ENCODE assay signal across 9 cellular contexts in genomic region chr6:135496805-135497411, GRCh38. TPM values are rescaled to one million over a fixed set of nuclear protein-coding genes. Genes with fewer than 3 reads are reported as not detected.
DNase-seq lines count a peak whose midpoint lies in the region; ATAC-seq, FAIRE-seq and TF ChIP-seq lines count a peak whose summit lies in the region.
"Had no signal": no experiment of that assay in that cellular context is flagged by ENCODE, and none has a peak within 500 bp of the region (broad histone marks: within the 10 kb centered on the region; RNA-seq: fewer than 3 reads in every experiment).

No MANE protein-coding gene starts in this region.

- peak overlapping the region; percentile 80 for H3K4me3 ChIP-seq in GM23338
- H3K4me3 ChIP-seq in smooth muscle cell, result peak overlapping the region; percentile 83

- peaks cover 44% of the 10 kb centered on the region for H3K79me2 ChIP-seq in GM23338 (replicated peaks; ENCODE audit: insufficient read depth)
- H3K79me2 ChIP-seq in smooth muscle cell (ENCODE audit: low read depth), result peaks cover 16% of the 10 kb centered on the region

- 12% methylated on average over 9 of the region's 9 CpGs for WGBS in smooth muscle cell (ENCODE audit: low lambda C conversion rate)

- H3F3A ChIP-seq in GM23338 (replicated peaks; ENCODE audit: low read depth) (no peaks in the 10 kb centered on the region), smooth muscle cell (ENCODE audit: low read depth) (peaks cover 9% of the 10 kb centered on the region)

- no peaks in the 10 kb centered on the region for H4K20me1 ChIP-seq in GM23338 (replicated peaks; ENCODE audit: insufficient read depth)
- H4K20me1 ChIP-seq in smooth muscle cell (ENCODE audit: low read depth), result no peaks in the 10 kb centered on the region

- H3K9ac ChIP-seq in smooth muscle cell (ENCODE audit: low read depth), result peak overlapping the region; percentile 99

- DNase-seq in GM23338 (ENCODE audit: low spot score) (no peak), RKO (ENCODE audit: low spot score) (peak; percentile 33), glutamatergic neuron (no peak), smooth muscle cell (lab: John Stamatoyannopoulos, UW; ENCODE audit: unreplicated experiment) (no peak), D721Med (ENCODE audit: insufficient read length, low spot score) (no peak), NCI-H774 (lab: John Stamatoyannopoulos, UW) (no peak)
- no peak for DNase-seq in activated CD8-positive, alpha-beta T cell treated with anti-CD3 and anti-CD28 coated beads for 36 hours

- CTCF ChIA-PET in activated CD8-positive, alpha-beta T cell treated with anti-CD3 and anti-CD28 coated beads for 36 hours (lab: Charles Lee), result interaction anchor here (1.5 kb wide), 1 partner anchor 46 kb away, joined by 3 read pairs; no protein-coding TSS in a partner anchor

- H3K9me3 ChIP-seq in smooth muscle cell (replicated peaks; ENCODE audit: low read depth), result no peaks in the 10 kb centered on the region

- FAIRE-seq in D721Med (lab: Jason Lieb, UNC), result no peak

- peaks cover 15% of the 10 kb centered on the region for H3K4me1 ChIP-seq in GM23338 (ENCODE audit: insufficient read depth)
- H3K4me1 ChIP-seq in smooth muscle cell (ENCODE audit: low read depth), result peaks cover 9% of the 10 kb centered on the region

- H3K9me3 Mint-ChIP-seq in GM23338 (no peaks in the 10 kb centered on the region), glutamatergic neuron (ENCODE audit: unreplicated experiment) (no peaks in the 10 kb centered on the region)
- no peaks in the 10 kb centered on the region for H3K9me3 Mint-ChIP-seq in activated CD8-positive, alpha-beta T cell treated with anti-CD3 and anti-CD28 coated beads for 36 hours

- peak overlapping the region; percentile 85 for H2AFZ ChIP-seq in GM23338
- H2AFZ ChIP-seq in smooth muscle cell (ENCODE audit: low read depth), result peak overlapping the region; percentile 71

- TF ChIP-seq CTCF in GM23338 (conservative IDR thresholded peaks at IDR 0.05; ENCODE audit: low read depth in 2 of 2) (no peak), glutamatergic neuron (IDR thresholded peaks at IDR 0.05; ENCODE audit: partially characterized antibody, unreplicated experiment) (no peak), smooth muscle cell (IDR thresholded peaks at IDR 0.05; ENCODE audit: borderline replicate concordance, insufficient read depth, poor library complexity, severe bottlenecking) (no peak), D721Med (IDR thresholded peaks at IDR 0.05; ENCODE audit: insufficient read depth, missing control alignments) (no peak)
- no peak for TF ChIP-seq CTCF in activated CD8-positive, alpha-beta T cell treated with anti-CD3 and anti-CD28 coated beads for 36 hours (IDR thresholded peaks at IDR 0.05)

- H3K27me3 ChIP-seq in GM23338 (ENCODE audit: insufficient read depth), result no peaks in the 10 kb centered on the region
- no peaks in the 10 kb centered on the region for H3K27me3 ChIP-seq in smooth muscle cell (ENCODE audit: low read depth)

- peak overlapping the region; percentile 77 for H3K4me2 ChIP-seq in GM23338
- peak overlapping the region; percentile 90 for H3K4me2 ChIP-seq in smooth muscle cell

- H3K4me3 Mint-ChIP-seq in GM23338, result no peak overlapping the region; the same call in 2 of the 3 replicates
- H3K4me3 Mint-ChIP-seq in glutamatergic neuron (ENCODE audit: unreplicated experiment), result no peak overlapping the region
- H3K4me3 Mint-ChIP-seq in activated CD8-positive, alpha-beta T cell treated with anti-CD3 and anti-CD28 coated beads for 36 hours, result no peak overlapping the region
- H3K4me3 Mint-ChIP-seq: activated naive CD8-positive, alpha-beta T cell had no signal

- peaks cover 4% of the 10 kb centered on the region; the same call in 2 of the 3 replicates for H3K4me1 Mint-ChIP-seq in GM23338
- H3K4me1 Mint-ChIP-seq in glutamatergic neuron (ENCODE audit: low read depth, unreplicated experiment), result no peaks in the 10 kb centered on the region
- H3K4me1 Mint-ChIP-seq in activated CD8-positive, alpha-beta T cell treated with anti-CD3 and anti-CD28 coated beads for 36 hours (ENCODE audit: low read depth), result peaks cover 11% of the 10 kb centered on the region

- no peaks in the 10 kb centered on the region for H3K9me2 ChIP-seq in GM23338 (ENCODE audit: insufficient read depth)

- H3K27me3 Mint-ChIP-seq in GM23338 (ENCODE audit: insufficient read depth, low read depth, poor library complexity), result no peaks in the 10 kb centered on the region
- peaks cover 3% of the 10 kb centered on the region for H3K27me3 Mint-ChIP-seq in glutamatergic neuron (ENCODE audit: unreplicated experiment)
- H3K27me3 Mint-ChIP-seq in activated CD8-positive, alpha-beta T cell treated with anti-CD3 and anti-CD28 coated beads for 36 hours, result no peaks in the 10 kb centered on the region
- H3K27me3 Mint-ChIP-seq: activated naive CD8-positive, alpha-beta T cell had no signal

- peak overlapping the region; percentile 48 for H3K27ac Mint-ChIP-seq in GM23338
- H3K27ac Mint-ChIP-seq in glutamatergic neuron (ENCODE audit: unreplicated experiment), result peak overlapping the region; percentile 82
- no peak overlapping the region for H3K27ac Mint-ChIP-seq in activated CD8-positive, alpha-beta T cell treated with anti-CD3 and anti-CD28 coated beads for 36 hours
- H3K27ac Mint-ChIP-seq: activated naive CD8-positive, alpha-beta T cell had no signal

- POLR2A ChIA-PET in activated CD8-positive, alpha-beta T cell treated with anti-CD3 and anti-CD28 coated beads for 36 hours (lab: Charles Lee), result interaction anchor here (2.6 kb wide), 1 partner anchor 793 kb away, joined by 19 read pairs; the partner anchor contains the start of gene BCLAF1

- no peak for ATAC-seq in GM23338
- ATAC-seq in GM19455 (IDR thresholded peaks at IDR 0.05; ENCODE audit: unreplicated experiment), result no peak
- no peak for ATAC-seq in activated CD8-positive, alpha-beta T cell treated with anti-CD3 and anti-CD28 coated beads for 36 hours

- H3K27ac ChIP-seq in GM23338 (ENCODE audit: low read depth) (no peak overlapping the region), smooth muscle cell (ENCODE audit: low read depth) (peak overlapping the region; percentile 99)

- H3K36me3 ChIP-seq in GM23338 (ENCODE audit: insufficient read depth) (no peaks in the 10 kb centered on the region), smooth muscle cell (ENCODE audit: low read depth) (no peaks in the 10 kb centered on the region)

- H3K36me3 Mint-ChIP-seq in GM23338 (ENCODE audit: low read depth) (peaks cover 7% of the 10 kb centered on the region), glutamatergic neuron (ENCODE audit: unreplicated experiment) (no peaks in the 10 kb centered on the region)
- peaks cover 25% of the 10 kb centered on the region for H3K36me3 Mint-ChIP-seq in activated CD8-positive, alpha-beta T cell treated with anti-CD3 and anti-CD28 coated beads for 36 hours (ENCODE audit: low read depth)

- intact Hi-C loops in activated CD8-positive, alpha-beta T cell treated with anti-CD3 and anti-CD28 coated beads for 36 hours (cut with micrococcal nuclease), result no loop called here

RNA-seq across cellular contexts. Expression of gene AHI1, which starts 0.6 kb away (rescaled TPM):
- total RNA-seq in GM23338 (2014; rRNA removed; shearing (Covaris generic)), result 17.5 and 19.8 TPM in 2 replicates
- polyA plus RNA-seq in GM23338 (2016; fragmentation: Nextera tagmentation; extraction: Ambion mirVana), result 52.4 and 72.9 TPM in 2 replicates
- total RNA-seq in glutamatergic neuron (ENCODE audit: unreplicated experiment), result 11.1 TPM
- total RNA-seq in smooth muscle cell, result 16.0 and 23.3 TPM in 2 replicates
- polyA plus RNA-seq in smooth muscle cell, result 18.8 and 28.0 TPM in 2 replicates
- total RNA-seq in activated CD8-positive, alpha-beta T cell treated with anti-CD3 and anti-CD28 coated beads for 36 hours, result 10 to 100 TPM; 32.1 to 33.3 TPM
